ENCODE assay signal across 11 cellular contexts in the genomic region with DNA sequence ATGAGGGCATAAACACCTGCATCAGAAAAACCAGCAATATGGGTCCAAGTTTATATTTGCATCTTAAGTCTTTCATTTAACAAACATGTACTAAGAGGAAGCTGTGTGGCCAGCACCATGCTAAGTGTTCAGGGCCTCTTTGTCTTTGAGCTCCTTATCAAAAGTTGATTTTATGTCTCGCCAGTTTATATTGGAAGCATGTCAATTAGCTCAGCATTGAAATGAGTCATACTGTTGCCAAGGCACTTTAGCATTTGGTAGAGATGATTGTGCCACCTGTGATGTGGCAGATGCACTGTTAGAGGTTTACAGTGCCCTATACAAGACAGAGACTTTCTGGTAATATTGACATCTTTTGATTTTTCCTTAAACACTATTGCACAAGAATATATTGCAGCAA.
A peak's percentile ranks its signal among the peaks of the same experiment; 100 is the strongest.
DNase-seq lines count a peak whose midpoint lies in the region; ATAC-seq, FAIRE-seq and TF ChIP-seq lines count a peak whose summit lies in the region.
"Had no signal": no experiment of that assay in that cellular context is flagged by ENCODE, and none has a peak within 500 bp of the region (broad histone marks: within the 10 kb centered on the region; RNA-seq: fewer than 3 reads in every experiment).

No MANE protein-coding gene starts in this region.

- H3K4me3 ChIP-seq in breast epithelium (no peak overlapping the region), fibroblast of pulmonary artery (replicated peaks; ENCODE audit: low read depth, low read length) (no peak overlapping the region), upper lobe of left lung (no peak overlapping the region)

- no peaks in the 10 kb centered on the region for H3K9me3 Mint-ChIP-seq in MCF 10A (ENCODE audit: unreplicated experiment)

- ATAC-seq in upper lobe of left lung (ENCODE audit: low FRiP score in 2 of 2) (peak; percentile 39 to 73), GM18498 (IDR thresholded peaks at IDR 0.05; ENCODE audit: unreplicated experiment) (no peak)

- H3K27me3 Mint-ChIP-seq in MCF 10A (ENCODE audit: insufficient read depth, unreplicated experiment) = no peaks in the 10 kb centered on the region

- H3K36me3 ChIP-seq in breast epithelium (no peaks in the 10 kb centered on the region), upper lobe of left lung (no peaks in the 10 kb centered on the region)

- DNase-seq in MCF 10A (ENCODE audit: unreplicated experiment) (peak; percentile 79), breast epithelium (ENCODE audit: low spot score in 2 of 2) (no peak), RCC 7860 (ENCODE audit: low spot score) (peak; percentile 41), fibroblast of pulmonary artery (ENCODE audit: low read depth) (peak; percentile 49), upper lobe of left lung (peak in 1 of 2 donors; percentile 41), GM03348 (ENCODE audit: low spot score) (no peak), AML-193 (lab: John Stamatoyannopoulos, UW) (no peak)
- DNase-seq: GDM1, left cardiac atrium, MM.1S had no signal

- 45 to 50% methylated on average over 1 of the region's 1 CpG for WGBS in upper lobe of left lung, 2 donors

- H3K27ac ChIP-seq in breast epithelium = no peak overlapping the region
- no peak overlapping the region for H3K27ac ChIP-seq in upper lobe of left lung

- H3K27me3 ChIP-seq in breast epithelium (no peaks in the 10 kb centered on the region), upper lobe of left lung (no peaks in the 10 kb centered on the region)

- no peak overlapping the region for H3K27ac Mint-ChIP-seq in MCF 10A (ENCODE audit: low read depth, unreplicated experiment)

- TF ChIP-seq POLR2A in breast epithelium (IDR thresholded peaks at IDR 0.05) = no peak
- TF ChIP-seq POLR2A in upper lobe of left lung (IDR thresholded peaks at IDR 0.05) = no peak

- POLR2A ChIA-PET in MCF 10A (lab: Yijun Ruan, JAX) = interaction anchor here (0.5 to 1.3 kb wide), 7 partner anchors 8 to 861 kb away, joined by 3 to 5 read pairs (median 4); a partner anchor contains a TSS

- H3K36me3 Mint-ChIP-seq in MCF 10A (ENCODE audit: insufficient read depth, unreplicated experiment) = peaks cover 11% of the 10 kb centered on the region

- CTCF ChIA-PET in MCF 10A (lab: Yijun Ruan, JAX) = interaction anchor here (0.6 to 1.2 kb wide), 3 partner anchors 34 to 754 kb away, joined by 3 to 4 read pairs (median 3); no protein-coding TSS in a partner anchor

- H3K4me3 Mint-ChIP-seq in MCF 10A (ENCODE audit: unreplicated experiment) = no peak overlapping the region

- H3K4me1 ChIP-seq in breast epithelium (no peaks in the 10 kb centered on the region), upper lobe of left lung (peaks cover 7 to 13% (median 9%) of the 10 kb centered on the region in 4 donors)

- H3K4me1 Mint-ChIP-seq in MCF 10A (ENCODE audit: insufficient read depth, unreplicated experiment) = peaks cover 13% of the 10 kb centered on the region

- intact Hi-C loops in MCF 10A (cut with micrococcal nuclease) (no loop called here), breast epithelium (cut with DNase I; ENCODE audit: low total_unique reads) (no loop called here)

- no peaks in the 10 kb centered on the region for H3K9me3 ChIP-seq in breast epithelium
- H3K9me3 ChIP-seq in upper lobe of left lung = no peaks in the 10 kb centered on the region

- TSS peak; percentile 6 for BruUV-seq in MCF 10A (replicated peaks; lab: Mats Ljungman, UMichigan)

- TF ChIP-seq EP300 in upper lobe of left lung (IDR thresholded peaks at IDR 0.05) = no peak

- FAIRE-seq in RCC 7860 (lab: Jason Lieb, UNC) = no peak

- TF ChIP-seq CTCF in MCF 10A (IDR thresholded peaks at IDR 0.05; ENCODE audit: unreplicated experiment) (no peak), breast epithelium (IDR thresholded peaks at IDR 0.05) (no peak), fibroblast of pulmonary artery (IDR thresholded peaks at IDR 0.05; ENCODE audit: low read length, missing control alignments) (no peak), upper lobe of left lung (IDR thresholded peaks at IDR 0.05) (no peak)

Comparison
In these comparisons a context has a peak if more than half of its experiments do, and no peak if none do; other contexts are left out.
1. DNase-seq: peak in MCF 10A (single experiment), RCC 7860 (single experiment) and fibroblast of pulmonary artery (single experiment); none in breast epithelium (0 of 2), GM03348 (single experiment) and AML-193 (0 of 2).